Comparison of ENCODE assay signal across 10 cellular contexts in the genomic region with DNA sequence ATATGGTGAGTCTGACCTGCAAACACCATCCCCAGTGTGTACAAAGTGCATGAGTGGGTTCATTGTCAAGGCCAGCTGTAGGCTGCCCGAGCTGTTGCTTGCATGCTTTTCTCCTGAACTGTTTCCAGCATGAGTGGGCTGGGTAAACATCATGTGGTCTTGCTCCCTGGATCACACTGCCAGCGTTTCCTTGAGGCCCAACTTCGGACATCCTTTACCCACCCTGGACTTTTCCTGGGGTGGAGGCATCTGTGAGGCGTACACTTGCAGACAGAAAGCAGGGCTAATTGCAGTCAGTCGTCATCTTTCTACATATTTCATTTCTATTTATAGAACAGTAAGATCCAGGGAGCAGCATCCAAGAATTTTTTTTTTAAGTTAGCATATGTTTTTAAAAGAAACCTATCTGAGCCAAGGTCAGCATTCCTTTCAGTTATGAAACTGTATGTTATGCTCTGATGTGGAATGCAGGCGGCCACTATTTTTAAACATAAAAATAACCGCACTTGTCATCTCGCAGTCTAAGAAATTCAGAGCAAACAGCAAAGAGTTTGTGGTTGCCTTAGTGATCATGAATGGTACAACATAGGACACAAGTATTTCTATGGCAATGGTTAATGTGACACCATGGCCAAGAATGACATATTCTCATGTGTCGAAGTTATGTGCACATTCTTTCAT.
DNase-seq lines count a peak whose midpoint lies in the region; ATAC-seq and TF ChIP-seq lines count a peak whose summit lies in the region.
"Had no signal": no experiment of that assay in that cellular context is flagged by ENCODE, and none has a peak within 500 bp of the region (broad histone marks: within the 10 kb centered on the region; RNA-seq: fewer than 3 reads in every experiment).

No MANE protein-coding gene starts in this region.

- peak; percentile 81 for DNase-seq in AG08395 (ENCODE audit: low spot score)
- peak in 40 of 56 donors; percentile 12 to 85 (median 48) for DNase-seq in amygdala (lab: John Stamatoyannopoulos, UW)
- DNase-seq in head of caudate nucleus = peak in 41 of 42 donors; percentile 33 to 87 (median 69)
- peak; percentile 50 to 61 (median 57) for DNase-seq in ovary
- no peak for DNase-seq in epidermal melanocyte (ENCODE audit: insufficient read length, low spot score)
- DNase-seq: small intestine had no signal

- no peak for TF ChIP-seq EP300 in ovary (IDR thresholded peaks at IDR 0.05)

- H3K4me1 ChIP-seq in ovary (ENCODE audit: insufficient read depth) = peaks cover 12% of the 10 kb centered on the region
- H3K4me1 ChIP-seq: BLaER1 treated with 17β-estradiol and CSF1 and Interleukin-3, amounts not matched to agents 10 nM and 100 nM had no signal

- 3 to 9% (median 4%) methylated on average over 9 of the region's 9 CpGs for WGBS in ovary, 3 donors

- no peak for TF ChIP-seq CTCF in ovary (IDR thresholded peaks at IDR 0.05)

- no peak for ATAC-seq in GM21367 (IDR thresholded peaks at IDR 0.05; ENCODE audit: unreplicated experiment)
- no peak for ATAC-seq in esophagus mucosa
- ATAC-seq in HG02678 (IDR thresholded peaks at IDR 0.05; ENCODE audit: unreplicated experiment) = no peak

- intact Hi-C loops in head of caudate nucleus (cut with DNase I) = no loop called here
- intact Hi-C loops in ovary (cut with DNase I) = no loop called here

- H3K27ac ChIP-seq in ovary = peak overlapping the region in 1 of 2 donors; percentile 2
- H3K27ac ChIP-seq: BLaER1 treated with 17β-estradiol and CSF1 and Interleukin-3, amounts not matched to agents 10 nM and 100 nM had no signal

- no peaks in the 10 kb centered on the region for H3K9me3 ChIP-seq in ovary
- H3K9me3 ChIP-seq: BLaER1 treated with 17β-estradiol and CSF1 and Interleukin-3, amounts not matched to agents 10 nM and 100 nM had no signal

- no peaks in the 10 kb centered on the region for H3K36me3 ChIP-seq in ovary

- H3K4me3 ChIP-seq in ovary = no peak overlapping the region
- H3K4me3 ChIP-seq: BLaER1 treated with 17β-estradiol and CSF1 and Interleukin-3, amounts not matched to agents 10 nM and 100 nM had no signal

- no peaks in the 10 kb centered on the region for H3K27me3 ChIP-seq in ovary
- H3K27me3 ChIP-seq: BLaER1 treated with 17β-estradiol and CSF1 and Interleukin-3, amounts not matched to agents 10 nM and 100 nM had no signal

- TF ChIP-seq POLR2A in ovary (IDR thresholded peaks at IDR 0.05) = no peak
